In the genomic region with DNA sequence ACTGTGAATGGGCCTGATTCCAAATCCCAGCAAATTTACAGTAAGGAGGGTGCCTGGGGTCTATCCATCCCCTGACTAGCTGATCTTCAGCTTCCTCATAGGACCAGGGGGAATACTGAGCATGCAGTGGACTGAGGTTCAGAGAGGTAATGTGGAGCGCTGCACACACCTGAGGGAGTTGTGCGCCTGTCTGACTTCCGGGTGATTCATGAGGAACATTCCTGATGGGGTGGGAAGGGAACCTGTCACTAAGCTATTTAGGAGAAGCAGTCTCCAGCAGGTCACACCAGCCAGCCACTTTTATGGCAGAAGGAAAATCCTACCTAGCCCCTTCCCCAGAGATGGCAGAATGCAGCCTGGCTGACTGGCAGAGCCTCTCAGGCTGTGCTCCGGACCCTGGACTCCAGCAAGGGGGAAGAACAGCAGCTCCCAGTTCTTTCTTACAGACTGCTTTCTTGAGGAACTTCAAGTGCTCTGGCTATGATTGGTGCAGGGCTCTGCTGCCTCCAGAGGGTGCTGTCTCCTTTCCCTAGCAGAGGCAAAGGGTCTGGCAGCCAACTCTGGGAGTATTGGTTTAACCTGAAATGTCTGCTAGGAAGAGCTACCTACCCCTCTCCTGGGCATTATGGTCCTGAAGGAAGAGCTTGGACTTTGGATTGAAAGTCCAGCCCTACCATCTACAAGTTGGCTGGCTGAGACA, we compare ENCODE assay signal across 1 cellular context.
A peak's percentile ranks its signal among the peaks of the same experiment; 100 is the strongest.
TF ChIP-seq lines count a peak whose summit lies in the region.

No MANE protein-coding gene starts in this region.

TF ChIP-seq in HepG2, 621 proteins besides CTCF, POLR2A, EP300 and RAD21:
- TF ChIP-seq STAG1 (CRISPR knock-in tag; IDR thresholded peaks at IDR 0.05) = peak; percentile 41
